ENCODE assay signal across 16 cellular contexts in the genomic region with DNA sequence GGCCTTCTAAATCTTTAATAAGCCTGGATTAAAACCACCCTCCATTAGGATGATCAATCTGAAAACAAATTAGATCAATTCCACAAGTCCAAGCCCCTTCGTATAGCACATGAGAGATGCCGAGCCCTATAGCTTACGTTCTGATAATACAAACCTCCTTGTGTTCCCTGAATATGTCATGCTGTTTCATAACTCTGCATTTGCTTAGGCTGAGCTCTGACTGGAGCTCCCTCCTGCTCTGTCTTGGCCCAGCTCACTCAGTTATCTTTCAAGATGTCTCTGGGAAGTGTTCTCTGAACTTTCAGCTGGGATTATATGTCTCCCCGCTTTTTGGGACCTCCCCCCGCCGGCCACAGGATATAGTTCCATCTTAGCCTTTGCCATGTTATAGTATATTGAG. TPM values are rescaled to one million over a fixed set of nuclear protein-coding genes. Genes with fewer than 3 reads are reported as not detected.
DNase-seq lines count a peak whose midpoint lies in the region; ATAC-seq and TF ChIP-seq lines count a peak whose summit lies in the region.
"Had no signal": no experiment of that assay in that cellular context is flagged by ENCODE, and none has a peak within 500 bp of the region (broad histone marks: within the 10 kb centered on the region; RNA-seq: fewer than 3 reads in every experiment).

No MANE protein-coding gene starts in this region.

- no peaks in the 10 kb centered on the region for H3K27me3 Mint-ChIP-seq in activated CD4-positive, alpha-beta T cell treated with anti-CD3 and anti-CD28 coated beads, Interleukin-2, amount 10 ng/mL, durations not matched to agents 24 days and 14 days

- no peaks in the 10 kb centered on the region for H3K27me3 ChIP-seq in ascending aorta

- H3K9me3 Mint-ChIP-seq in activated CD4-positive, alpha-beta T cell treated with anti-CD3 and anti-CD28 coated beads, Interleukin-2, amount 10 ng/mL, durations not matched to agents 24 days and 14 days = peaks cover 4% of the 10 kb centered on the region

- DNase-seq in activated CD4-positive, alpha-beta T cell treated with anti-CD3 and anti-CD28 coated beads, Interleukin-2, amount 10 ng/mL, durations not matched to agents 24 days and 14 days = peak; percentile 44
- DNase-seq in activated CD4-positive, alpha-beta T cell treated with anti-CD3 and anti-CD28 coated beads, Interleukin-2, amount 50 U/mL, for 4 hours = no peak
- DNase-seq in amniotic epithelial cell (ENCODE audit: low read depth) (peak; percentile 80), iris pigment epithelial cell (ENCODE audit: low read depth) (peak; percentile 53), KG1 (lab: John Stamatoyannopoulos, UW) (no peak), ascending aorta (ENCODE audit: low spot score in 2 of 2) (no peak), hippocampal formation (lab: John Stamatoyannopoulos, UW) (no peak)
- DNase-seq: 8988T, COR-L47, DMS53, NCI-H1048, NCI-H146, NCI-H2081 treated with DMSO at 0.1 percent for 48 hours, PC-9 had no signal

- H3K27ac Mint-ChIP-seq in activated CD4-positive, alpha-beta T cell treated with anti-CD3 and anti-CD28 coated beads, Interleukin-2, amount 10 ng/mL, durations not matched to agents 24 days and 14 days = no peak overlapping the region

- peaks cover 9% of the 10 kb centered on the region for H3K36me3 Mint-ChIP-seq in activated CD4-positive, alpha-beta T cell treated with anti-CD3 and anti-CD28 coated beads, Interleukin-2, amount 10 ng/mL, durations not matched to agents 24 days and 14 days (ENCODE audit: low read depth)

- peaks cover 6% of the 10 kb centered on the region for H3K4me1 Mint-ChIP-seq in activated CD4-positive, alpha-beta T cell treated with anti-CD3 and anti-CD28 coated beads, Interleukin-2, amount 10 ng/mL, durations not matched to agents 24 days and 14 days

- intact Hi-C loops in activated CD4-positive, alpha-beta T cell treated with anti-CD3 and anti-CD28 coated beads, Interleukin-2, amount 10 ng/mL, durations not matched to agents 24 days and 14 days (cut with micrococcal nuclease) = no loop called here
- intact Hi-C loops in ascending aorta (cut with DNase I) = no loop called here

- H3K9me3 ChIP-seq in ascending aorta = no peaks in the 10 kb centered on the region

- H3K27ac ChIP-seq in ascending aorta = no peak overlapping the region
- H3K27ac ChIP-seq: PC-9 had no signal

- no peak for ATAC-seq in GM18498 (IDR thresholded peaks at IDR 0.05; ENCODE audit: unreplicated experiment)

- no peaks in the 10 kb centered on the region for H3K36me3 ChIP-seq in ascending aorta

- no peak overlapping the region for H3K4me3 ChIP-seq in ascending aorta
- H3K4me3 ChIP-seq: PC-9 had no signal

- TF ChIP-seq CTCF in ascending aorta (IDR thresholded peaks at IDR 0.05) = no peak

- H3K4me1 ChIP-seq in ascending aorta = no peaks in the 10 kb centered on the region

- no peak overlapping the region for H3K4me3 Mint-ChIP-seq in activated CD4-positive, alpha-beta T cell treated with anti-CD3 and anti-CD28 coated beads, Interleukin-2, amount 10 ng/mL, durations not matched to agents 24 days and 14 days
- H3K4me3 Mint-ChIP-seq: CD14-positive monocyte had no signal

RNA-seq across cellular contexts. Expression of gene FDX1, which starts 43.9 kb away (rescaled TPM):
- total RNA-seq in activated CD4-positive, alpha-beta T cell treated with anti-CD3 and anti-CD28 coated beads, Interleukin-2, amount 10 ng/mL, durations not matched to agents 24 days and 14 days = 14.2 and 16.4 TPM in 2 replicates
- 17.6 TPM for total RNA-seq in ascending aorta

Comparison
In these comparisons a context has a peak if more than half of its experiments do, and no peak if none do; other contexts are left out.
1. DNase-seq: peak in activated CD4-positive, alpha-beta T cell treated with anti-CD3 and anti-CD28 coated beads, Interleukin-2, amount 10 ng/mL, durations not matched to agents 24 days and 14 days (single experiment), amniotic epithelial cell (single experiment) and iris pigment epithelial cell (single experiment); none in activated CD4-positive, alpha-beta T cell treated with anti-CD3 and anti-CD28 coated beads, Interleukin-2, amount 50 U/mL, for 4 hours (0 of 2), KG1 (single experiment), ascending aorta (0 of 2) and hippocampal formation (0 of 2).